25 cellular contexts compared by ENCODE assay signal in the genomic region with DNA sequence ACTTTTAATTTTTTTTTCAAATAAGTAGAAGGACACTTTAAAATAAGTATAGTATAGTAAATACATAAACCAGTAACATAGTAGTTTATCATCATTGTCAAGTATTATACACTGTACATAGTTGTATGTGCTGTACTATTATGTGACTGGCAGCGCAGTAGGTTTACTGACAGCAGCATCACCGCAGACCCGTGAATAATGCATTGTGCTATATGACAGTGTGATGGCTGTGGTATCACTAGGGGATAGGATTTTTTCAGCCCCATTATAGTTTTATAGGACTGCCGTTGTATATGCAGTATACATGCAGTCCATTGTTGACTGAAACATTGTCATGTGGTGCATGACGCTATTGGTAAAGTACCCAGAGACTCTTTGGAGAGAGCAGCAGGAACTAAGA.
"Had no signal": no experiment of that assay in that cellular context is flagged by ENCODE, and none has a peak within 500 bp of the region (broad histone marks: within the 10 kb centered on the region; RNA-seq: fewer than 3 reads in every experiment).

No MANE protein-coding gene starts in this region.

- FAIRE-seq: colon, endothelial cell of umbilical vein had no signal

- H3K9me3 ChIP-seq: colonic mucosa, esophagus muscularis mucosa, esophagus squamous epithelium, gastrocnemius medialis, gastroesophageal sphincter, heart left ventricle had no signal

- H3K27ac ChIP-seq: colonic mucosa, coronary artery, epithelial cell of prostate, esophagus muscularis mucosa, esophagus squamous epithelium, foreskin keratinocyte, gastrocnemius medialis, gastroesophageal sphincter, heart left ventricle had no signal

- DNase-seq: colonic mucosa; cortex of kidney; dermis blood vessel endothelial cell; dorsolateral prefrontal cortex; effector CD4-positive, alpha-beta T cell; effector CD8-positive, alpha-beta T cell; effector memory CD4-positive, alpha-beta T cell; effector memory CD8-positive, alpha-beta T cell; endodermal cell; erythroblast; esophagus squamous epithelium; foreskin fibroblast; foreskin keratinocyte; foreskin melanocyte; gastrocnemius medialis; glutamatergic neuron; head of caudate nucleus; heart left ventricle had no signal

- H3K4me3 ChIP-seq: colonic mucosa, coronary artery, dorsolateral prefrontal cortex, esophagus muscularis mucosa, esophagus squamous epithelium, gastrocnemius medialis, gastroesophageal sphincter, heart left ventricle had no signal

- ATAC-seq: effector memory CD8-positive, alpha-beta T cell; esophagus mucosa; foreskin keratinocyte; gastrocnemius medialis; gastroesophageal sphincter; heart left ventricle had no signal

- H3K27me3 ChIP-seq: colonic mucosa, dorsolateral prefrontal cortex, esophagus muscularis mucosa, foreskin keratinocyte, gastrocnemius medialis, gastroesophageal sphincter, heart left ventricle had no signal

- H3K4me1 ChIP-seq: colonic mucosa, esophagus muscularis mucosa, esophagus squamous epithelium, foreskin keratinocyte, gastrocnemius medialis, gastroesophageal sphincter, heart left ventricle had no signal

- H3K36me3 ChIP-seq: colonic mucosa, esophagus muscularis mucosa, esophagus squamous epithelium, gastrocnemius medialis, gastroesophageal sphincter, heart left ventricle had no signal
